Comparison of ENCODE assay signal across 24 cellular contexts in genomic region chr16:79656537-79657115, GRCh38. TPM values are rescaled to one million over a fixed set of nuclear protein-coding genes. Genes with fewer than 3 reads are reported as not detected.
A peak's percentile ranks its signal among the peaks of the same experiment; 100 is the strongest.
DNase-seq lines count a peak whose midpoint lies in the region; ATAC-seq and TF ChIP-seq lines count a peak whose summit lies in the region.
"Had no signal": no experiment of that assay in that cellular context is flagged by ENCODE, and none has a peak within 500 bp of the region (broad histone marks: within the 10 kb centered on the region; RNA-seq: fewer than 3 reads in every experiment).

No MANE protein-coding gene starts in this region.

- peak overlapping the region; percentile 58 for H2AFZ ChIP-seq in neural progenitor cell (replicated peaks)
- H2AFZ ChIP-seq in OCI-LY7 (ENCODE audit: low read length): no peak overlapping the region

- no peaks in the 10 kb centered on the region for H3K27me3 Mint-ChIP-seq in neural progenitor cell (ENCODE audit: insufficient read depth, low read depth)
- peaks cover 27 to 28% of the 10 kb centered on the region in 2 donors for H3K27me3 Mint-ChIP-seq in effector memory CD8-positive, alpha-beta T cell
- peaks cover 3% of the 10 kb centered on the region for H3K27me3 Mint-ChIP-seq in stimulated activated naive CD8-positive, alpha-beta T cell treated with anti-CD3 and anti-CD28 coated beads, Interleukin-15, amount 100 ng/mL, for 72 hours
- H3K27me3 Mint-ChIP-seq: CD4-positive, alpha-beta T cell had no signal

- CTCF ChIA-PET in OCI-LY7 (lab: Charles Lee; ENCODE audit: unreplicated experiment): no interaction called here

- intact Hi-C loops in OCI-LY7 (cut with micrococcal nuclease; ENCODE audit: unreplicated experiment): no loop called here

- ATAC-seq in effector memory CD8-positive, alpha-beta T cell (replicated peaks): no peak
- no peak for ATAC-seq in HG02798 (IDR thresholded peaks at IDR 0.05; ENCODE audit: poor library complexity, unreplicated experiment)
- ATAC-seq in stimulated activated naive CD8-positive, alpha-beta T cell treated with anti-CD3 and anti-CD28 coated beads, Interleukin-15, amount 100 ng/mL, for 72 hours: no peak
- ATAC-seq: PC-3 had no signal

- H3K4me1 ChIP-seq in neural progenitor cell: peaks cover 15% of the 10 kb centered on the region
- no peaks in the 10 kb centered on the region for H3K4me1 ChIP-seq in OCI-LY7 (ENCODE audit: insufficient read depth, low read length, poor library complexity, severe bottlenecking)
- H3K4me1 ChIP-seq: HAP-1, prostate gland had no signal

- H4K20me1 ChIP-seq in neural progenitor cell (ENCODE audit: low read depth): no peaks in the 10 kb centered on the region
- no peaks in the 10 kb centered on the region for H4K20me1 ChIP-seq in OCI-LY7 (ENCODE audit: insufficient read depth, low read length)

- H3K4me3 Mint-ChIP-seq in neural progenitor cell: no peak overlapping the region
- H3K4me3 Mint-ChIP-seq in effector memory CD8-positive, alpha-beta T cell: no peak overlapping the region
- no peak overlapping the region for H3K4me3 Mint-ChIP-seq in stimulated activated naive CD8-positive, alpha-beta T cell treated with anti-CD3 and anti-CD28 coated beads, Interleukin-15, amount 100 ng/mL, for 72 hours
- H3K4me3 Mint-ChIP-seq: CD4-positive, alpha-beta T cell; immature natural killer cell had no signal

- H3K4me3 ChIP-seq in neural progenitor cell (no peak overlapping the region), OCI-LY7 (ENCODE audit: low read depth, low read length, poor library complexity, severe bottlenecking) (no peak overlapping the region)
- H3K4me3 ChIP-seq: HAP-1, lung, prostate gland had no signal

- peaks cover under 1% of the 10 kb centered on the region for H3K36me3 Mint-ChIP-seq in neural progenitor cell
- no peaks in the 10 kb centered on the region for H3K36me3 Mint-ChIP-seq in effector memory CD8-positive, alpha-beta T cell (ENCODE audit: insufficient read depth)

- H3K27me3 ChIP-seq in neural progenitor cell: no peaks in the 10 kb centered on the region

- H3K4me2 ChIP-seq in neural progenitor cell: peak overlapping the region; percentile 10
- no peak overlapping the region for H3K4me2 ChIP-seq in OCI-LY7 (ENCODE audit: low read length)

- POLR2A ChIA-PET in OCI-LY7 (lab: Charles Lee): no interaction called here

- H3K9me3 Mint-ChIP-seq in neural progenitor cell: peaks cover 7% of the 10 kb centered on the region
- H3K9me3 Mint-ChIP-seq in effector memory CD8-positive, alpha-beta T cell: no peaks in the 10 kb centered on the region
- peaks cover 0 to under 1% of the 10 kb centered on the region in 2 donors for H3K9me3 Mint-ChIP-seq in stimulated activated naive CD8-positive, alpha-beta T cell treated with anti-CD3 and anti-CD28 coated beads, Interleukin-15, amount 100 ng/mL, for 72 hours
- H3K9me3 Mint-ChIP-seq: CD4-positive, alpha-beta T cell; immature natural killer cell had no signal

- H3K9me2 ChIP-seq in OCI-LY7 (ENCODE audit: insufficient read depth, low read length): no peaks in the 10 kb centered on the region

- no peaks in the 10 kb centered on the region for H3K79me2 ChIP-seq in neural progenitor cell (ENCODE audit: low read depth)
- H3K79me2 ChIP-seq in OCI-LY7 (ENCODE audit: insufficient read depth, low read depth, low read length): no peaks in the 10 kb centered on the region

- H3K36me3 ChIP-seq in neural progenitor cell (no peaks in the 10 kb centered on the region), OCI-LY7 (ENCODE audit: insufficient read depth, low read length) (no peaks in the 10 kb centered on the region)
- H3K36me3 ChIP-seq: HAP-1, prostate gland had no signal

- BruUV-seq in OCI-LY7 (replicated peaks; lab: Mats Ljungman, UMichigan): no TSS peak

- H3K4me1 Mint-ChIP-seq in neural progenitor cell: peaks cover 9% of the 10 kb centered on the region
- H3K4me1 Mint-ChIP-seq in effector memory CD8-positive, alpha-beta T cell (ENCODE audit: low read depth in 2 of 2): no peaks in the 10 kb centered on the region
- H3K4me1 Mint-ChIP-seq in stimulated activated naive CD8-positive, alpha-beta T cell treated with anti-CD3 and anti-CD28 coated beads, Interleukin-15, amount 100 ng/mL, for 72 hours: no peaks in the 10 kb centered on the region
- H3K4me1 Mint-ChIP-seq: immature natural killer cell had no signal

- DNase-seq in Daoy (ENCODE audit: low read depth) (peak; percentile 37), NCI-H187 treated with DMSO at 0.1 percent for 48 hours (lab: John Stamatoyannopoulos, UW) (peak; percentile 75), RPMI7951 (ENCODE audit: low read depth) (peak; percentile 26), neural progenitor cell (ENCODE audit: low spot score) (peak; percentile 40), OCI-LY7 (ENCODE audit: low spot score) (no peak)
- DNase-seq in effector memory CD8-positive, alpha-beta T cell: no peak
- no peak for DNase-seq in stimulated activated naive CD8-positive, alpha-beta T cell treated with anti-CD3 and anti-CD28 coated beads, Interleukin-15, amount 100 ng/mL, for 72 hours
- DNase-seq: activated CD4-positive, alpha-beta T cell treated with anti-CD3 and anti-CD28 coated beads for 1 hour; activated naive CD4-positive, alpha-beta T cell; amygdala; CD4-positive, alpha-beta T cell; central memory CD4-positive, alpha-beta T cell; effector CD4-positive, alpha-beta T cell; immature natural killer cell; MV-4-11; NCI-H524 treated with DMSO at 0.1 percent for 48 hours; PC-3; small intestine; stimulated activated CD4-positive, alpha-beta T cell treated with anti-CD3 and anti-CD28 coated beads, Interleukin-4, amount 100 ng/mL, for 24 hours; T1000 had no signal

- TF ChIP-seq CTCF in neural progenitor cell (IDR thresholded peaks at IDR 0.05): no peak
- no peak for TF ChIP-seq CTCF in OCI-LY7 (conservative IDR thresholded peaks at IDR 0.05; ENCODE audit: low read length)

- H3F3A ChIP-seq in neural progenitor cell (ENCODE audit: low read depth): peaks cover 8% of the 10 kb centered on the region

- H3K27ac ChIP-seq in neural progenitor cell (peak overlapping the region; percentile 74), OCI-LY7 (ENCODE audit: low read depth, low read length, poor library complexity, severe bottlenecking) (no peak overlapping the region)
- H3K27ac ChIP-seq: prostate gland had no signal

- H3K27ac Mint-ChIP-seq in neural progenitor cell: peak overlapping the region; percentile 72
- no peak overlapping the region for H3K27ac Mint-ChIP-seq in effector memory CD8-positive, alpha-beta T cell
- no peak overlapping the region for H3K27ac Mint-ChIP-seq in stimulated activated naive CD8-positive, alpha-beta T cell treated with anti-CD3 and anti-CD28 coated beads, Interleukin-15, amount 100 ng/mL, for 72 hours
- H3K27ac Mint-ChIP-seq: CD4-positive, alpha-beta T cell; immature natural killer cell had no signal

- no peak overlapping the region for H3K9ac ChIP-seq in neural progenitor cell

- H3K9me3 ChIP-seq in neural progenitor cell (ENCODE audit: low read depth) (no peaks in the 10 kb centered on the region), OCI-LY7 (ENCODE audit: low read length) (no peaks in the 10 kb centered on the region)
- H3K9me3 ChIP-seq: HAP-1, prostate gland had no signal

RNA-seq across cellular contexts. Expression of gene MAF, which starts 56.1 kb away (rescaled TPM):
- 1.3 and 1.9 TPM in 2 replicates for total RNA-seq in Daoy (2014; rRNA removed; shearing (Covaris generic))
- 0.48 and 0.88 TPM in 2 replicates for total RNA-seq in RPMI7951 (2014; rRNA removed; shearing (Covaris generic))
- total RNA-seq in neural progenitor cell (ENCODE audit: low replicate concordance): 10.8 and 13.5 TPM in 2 replicates
- not detected in 2 replicates for total RNA-seq in OCI-LY7 (2014; rRNA removed; shearing (Covaris generic))
- not detected in 2 replicates for total RNA-seq in OCI-LY7 (2022)
- total RNA-seq: PC-3 had no signal

Comparison
In these comparisons a context has a peak if more than half of its experiments do, and no peak if none do; other contexts are left out.
1. DNase-seq: peak in Daoy (single experiment), NCI-H187 treated with DMSO at 0.1 percent for 48 hours (single experiment), RPMI7951 (single experiment) and neural progenitor cell (single experiment); none in OCI-LY7 (single experiment), effector memory CD8-positive, alpha-beta T cell (0 of 3) and stimulated activated naive CD8-positive, alpha-beta T cell treated with anti-CD3 and anti-CD28 coated beads, Interleukin-15, amount 100 ng/mL, for 72 hours (0 of 2).